Comparison of ENCODE assay signal across 27 cellular contexts in genomic region chr2:150750726-150751125, GRCh38.
"Had no signal": no experiment of that assay in that cellular context is flagged by ENCODE, and none has a peak within 500 bp of the region (broad histone marks: within the 10 kb centered on the region; RNA-seq: fewer than 3 reads in every experiment).

No MANE protein-coding gene starts in this region.

- ATAC-seq: activated CD4-positive, alpha-beta T cell treated with anti-CD3 and anti-CD28 coated beads for 36 hours; activated T-helper 17 cell treated with anti-CD3 and anti-CD28 coated beads, Interleukin-2, amount 50 U/mL, for 72 hours; Panc1; Right ventricle myocardium inferior; T-cell had no signal

- H3K36me3 ChIP-seq: cardiac muscle cell had no signal

- H3K27me3 ChIP-seq: cardiac muscle cell had no signal

- H3K27ac ChIP-seq: cardiac muscle cell, SK-N-MC, VCaP had no signal

- FAIRE-seq: astrocyte had no signal

- DNase-seq: activated CD4-positive, alpha-beta memory T cell treated with anti-CD3 and anti-CD28 coated beads, Interleukin-2, amount 10 ng/mL, durations not matched to agents 7 days and 5 days; activated CD4-positive, alpha-beta T cell treated with anti-CD3 and anti-CD28 coated beads for 36 hours; activated CD4-positive, alpha-beta T cell treated with anti-CD3 and anti-CD28 coated beads, Interleukin-2, amount 50 U/mL, for 1 hour; activated gamma-delta T cell; activated naive CD4-positive, alpha-beta T cell treated with anti-CD3 and anti-CD28 coated beads for 36 hours; activated T-cell treated with anti-CD3 and anti-CD28 coated beads for 4 hours; activated T-cell treated with anti-CD3 and anti-CD28 coated beads, Interleukin-2, amount 50 U/mL, for 48 hours; amygdala; KG1; NCI-H1092; NCI-H1436; NCI-H1694 treated with DMSO at 0.1 percent for 48 hours; NCI-H2029 treated with DMSO at 0.1 percent for 48 hours; NCI-H345; NCI-H510A treated with DMSO at 0.1 percent for 48 hours; NCI-H69; NK-92 treated with Interleukin-12 subunit alpha and Interleukin-12 subunit beta, amount 100 ng/mL, for 24 hours; OCI-M1; RPMI8226; T-cell had no signal

- H3K4me3 ChIP-seq: cardiac muscle cell, SK-N-MC had no signal
